In the genomic region with DNA sequence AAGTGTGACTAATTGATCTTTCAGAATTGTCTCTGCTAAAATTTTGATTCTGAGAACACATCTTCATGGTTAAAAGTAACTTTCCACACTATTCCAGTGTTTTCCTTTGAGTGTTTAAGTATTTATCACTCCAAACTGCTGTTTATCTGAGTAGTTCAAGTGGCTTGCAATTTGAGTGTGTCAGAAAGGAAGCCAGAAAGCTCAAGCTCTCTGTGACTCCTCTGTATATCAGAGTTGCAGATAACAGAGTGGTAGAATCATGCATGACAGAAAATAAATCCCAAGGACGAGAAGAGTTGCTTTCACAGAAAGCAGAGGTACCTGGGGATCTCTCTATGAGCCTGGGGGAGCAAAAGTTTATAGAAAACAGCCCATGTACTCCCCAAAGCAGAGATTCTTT, we compare ENCODE assay signal across 28 cellular contexts.
"Had no signal": no experiment of that assay in that cellular context is flagged by ENCODE, and none has a peak within 500 bp of the region (broad histone marks: within the 10 kb centered on the region; RNA-seq: fewer than 3 reads in every experiment).

No MANE protein-coding gene starts in this region.

- H3K27me3 Mint-ChIP-seq: activated CD4-positive, alpha-beta memory T cell treated with anti-CD3 and anti-CD28 coated beads for 36 hours; activated CD4-positive, alpha-beta T cell treated with anti-CD3 and anti-CD28 coated beads, Interleukin-2, amount 10 ng/mL, durations not matched to agents 7 days and 5 days; activated naive CD8-positive, alpha-beta T cell treated with anti-CD3 and anti-CD28 coated beads, Interleukin-2, amount 50 U/mL, for 24 hours; brain; T-cell had no signal

- H3K9me3 Mint-ChIP-seq: activated CD4-positive, alpha-beta memory T cell treated with anti-CD3 and anti-CD28 coated beads for 36 hours; activated naive CD4-positive, alpha-beta T cell treated with anti-CD3 and anti-CD28 coated beads, Interleukin-2, amount 50 U/mL, for 72 hours; activated naive CD8-positive, alpha-beta T cell treated with anti-CD3 and anti-CD28 coated beads, Interleukin-2, amount 50 U/mL, for 24 hours; activated T-cell treated with anti-CD3 and anti-CD28 coated beads, Interleukin-2, amount 50 U/mL, for 4 hours had no signal

- ATAC-seq: activated naive CD4-positive, alpha-beta T cell treated with anti-CD3 and anti-CD28 coated beads, Interleukin-2, amount 50 U/mL, for 72 hours; activated naive CD8-positive, alpha-beta T cell treated with anti-CD3 and anti-CD28 coated beads, Interleukin-2, amount 50 U/mL, for 24 hours; activated T-cell treated with anti-CD3 and anti-CD28 coated beads, Interleukin-2, amount 50 U/mL, for 4 hours; PC-3; T-cell had no signal

- H3K27ac ChIP-seq: SK-N-MC had no signal

- H3K27ac Mint-ChIP-seq: activated CD4-positive, alpha-beta memory T cell treated with anti-CD3 and anti-CD28 coated beads for 36 hours; activated CD4-positive, alpha-beta T cell treated with anti-CD3 and anti-CD28 coated beads, Interleukin-2, amount 10 ng/mL, durations not matched to agents 7 days and 5 days; activated naive CD4-positive, alpha-beta T cell treated with anti-CD3 and anti-CD28 coated beads, Interleukin-2, amount 50 U/mL, for 72 hours; activated naive CD8-positive, alpha-beta T cell treated with anti-CD3 and anti-CD28 coated beads, Interleukin-2, amount 50 U/mL, for 24 hours; T-cell had no signal

- H3K4me3 Mint-ChIP-seq: activated CD4-positive, alpha-beta memory T cell treated with anti-CD3 and anti-CD28 coated beads for 36 hours; activated CD4-positive, alpha-beta T cell treated with anti-CD3 and anti-CD28 coated beads, Interleukin-2, amount 10 ng/mL, durations not matched to agents 7 days and 5 days; activated naive CD8-positive, alpha-beta T cell treated with anti-CD3 and anti-CD28 coated beads, Interleukin-2, amount 50 U/mL, for 24 hours; activated T-cell treated with anti-CD3 and anti-CD28 coated beads, Interleukin-2, amount 50 U/mL, for 4 hours; brain; T-cell had no signal

- H3K4me3 ChIP-seq: SK-N-MC had no signal

- DNase-seq: activated CD4-positive, alpha-beta memory T cell treated with anti-CD3 and anti-CD28 coated beads for 36 hours; activated CD4-positive, alpha-beta T cell treated with anti-CD3 and anti-CD28 coated beads, Interleukin-2, amount 10 ng/mL, durations not matched to agents 7 days and 5 days; activated CD4-positive, CD25-positive, alpha-beta regulatory T cell; activated CD8-positive, alpha-beta memory T cell treated with anti-CD3 and anti-CD28 coated beads for 24 hours; activated effector memory CD4-positive, alpha-beta T cell treated with anti-CD3 and anti-CD28 coated beads, Interleukin-2, amount 50 U/mL, for 16 hours; activated naive CD4-positive, alpha-beta T cell treated with Interleukin-2 at 50 U/mL for 16 hours; activated naive CD8-positive, alpha-beta T cell treated with anti-CD3 and anti-CD28 coated beads, Interleukin-2, amount 50 U/mL, for 24 hours; activated T-cell treated with anti-CD3 and anti-CD28 coated beads, Interleukin-2, amount 50 U/mL, for 4 hours; amygdala; cerebellar nuclear complex; Kasumi-1; KBM-7; NCI-H1048; NCI-H146; NCI-H187 treated with DMSO at 0.1 percent for 48 hours; NCI-H2081 treated with DMSO at 0.1 percent for 48 hours; NCI-H446; NCI-H524; PC-3; SHP77 treated with DMSO at 0.1 percent for 48 hours; T-cell; T-helper 2 cell; T1000 had no signal

- FAIRE-seq: astrocyte, RCC 7860 had no signal

- H3K4me1 Mint-ChIP-seq: T-cell had no signal
